Comparison of ENCODE assay signal across 1 cellular context in the genomic region with DNA sequence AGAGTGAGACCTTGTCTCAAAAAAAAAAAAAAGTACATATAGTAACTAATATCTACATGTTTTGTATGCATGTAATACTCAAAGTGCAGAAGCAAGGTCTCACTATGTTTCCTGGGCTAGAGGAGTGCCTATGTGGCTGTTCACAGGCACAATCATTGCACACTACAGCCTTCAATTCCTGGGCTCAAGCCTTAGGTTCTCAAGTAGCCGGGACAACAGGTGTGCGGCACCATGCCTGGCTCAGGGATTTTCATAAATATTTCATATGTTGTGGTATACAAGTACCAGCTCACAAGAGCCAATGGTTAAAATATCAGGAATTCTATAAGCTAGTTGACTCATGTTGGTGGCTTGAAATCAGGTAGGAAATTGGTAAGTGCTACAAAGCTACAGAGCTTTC.
TF ChIP-seq lines count a peak whose summit lies in the region.

No MANE protein-coding gene starts in this region.

TF ChIP-seq in H1, 55 proteins besides CTCF, POLR2A, EP300 and RAD21 (continued from another document):
- TF ChIP-seq RBBP5 (IDR thresholded peaks at IDR 0.05; ENCODE audit: borderline replicate concordance, low read depth, low read length) (no peak), CHD2 (IDR thresholded peaks at IDR 0.05; ENCODE audit: low read length) (no peak)
- TF ChIP-seq, protein P1, sequence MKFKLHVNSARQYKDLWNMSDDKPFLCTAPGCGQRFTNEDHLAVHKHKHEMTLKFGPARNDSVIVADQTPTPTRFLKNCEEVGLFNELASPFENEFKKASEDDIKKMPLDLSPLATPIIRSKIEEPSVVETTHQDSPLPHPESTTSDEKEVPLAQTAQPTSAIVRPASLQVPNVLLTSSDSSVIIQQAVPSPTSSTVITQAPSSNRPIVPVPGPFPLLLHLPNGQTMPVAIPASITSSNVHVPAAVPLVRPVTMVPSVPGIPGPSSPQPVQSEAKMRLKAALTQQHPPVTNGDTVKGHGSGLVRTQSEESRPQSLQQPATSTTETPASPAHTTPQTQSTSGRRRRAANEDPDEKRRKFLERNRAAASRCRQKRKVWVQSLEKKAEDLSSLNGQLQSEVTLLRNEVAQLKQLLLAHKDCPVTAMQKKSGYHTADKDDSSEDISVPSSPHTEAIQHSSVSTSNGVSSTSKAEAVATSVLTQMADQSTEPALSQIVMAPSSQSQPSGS (IDR thresholded peaks at IDR 0.05; ENCODE audit: low read length), result no peak
